Comparison of ENCODE assay signal across 11 cellular contexts in genomic region chr17:46764709-46765401, GRCh38. TPM values are rescaled to one million over a fixed set of nuclear protein-coding genes. Genes with fewer than 3 reads are reported as not detected.
DNase-seq lines count a peak whose midpoint lies in the region; ATAC-seq, FAIRE-seq and TF ChIP-seq lines count a peak whose summit lies in the region.
"Had no signal": no experiment of that assay in that cellular context is flagged by ENCODE, and none has a peak within 500 bp of the region (broad histone marks: within the 10 kb centered on the region; RNA-seq: fewer than 3 reads in every experiment).

No MANE protein-coding gene starts in this region.

- ATAC-seq in Right ventricle myocardium superior (ENCODE audit: poor library complexity) (peak; percentile 89), GM18868 (IDR thresholded peaks at IDR 0.05; ENCODE audit: unreplicated experiment) (no peak)

- H3K27me3 ChIP-seq in skeletal muscle satellite cell (ENCODE audit: control insufficient read depth, insufficient read depth, low read length): no peaks in the 10 kb centered on the region
- H3K27me3 ChIP-seq: cardiac muscle cell had no signal

- peak; percentile 94 for DNase-seq in H54 (ENCODE audit: insufficient read length, low spot score)
- DNase-seq in T1000 (lab: John Stamatoyannopoulos, UW): peak; percentile 88
- peak; percentile 84 for DNase-seq in Right ventricle myocardium superior
- no peak for DNase-seq in SIG-M5 (lab: John Stamatoyannopoulos, UW)
- no peak for DNase-seq in activated CD4-positive, alpha-beta T cell treated with anti-CD3 and anti-CD28 coated beads for 1 hour
- DNase-seq in NCI-H2171 (lab: John Stamatoyannopoulos, UW): no peak
- DNase-seq: activated CD4-positive, alpha-beta T cell treated with anti-CD3 and anti-CD28 coated beads, Interleukin-2, amount 50 U/mL, for 1 hour; NCI-H526 treated with DMSO at 0.1 percent for 48 hours had no signal

- no peak overlapping the region for H3K9ac ChIP-seq in skeletal muscle satellite cell (ENCODE audit: low read depth, low read length)

- TF ChIP-seq POLR2A in H54 (IDR thresholded peaks at IDR 0.05; ENCODE audit: low read depth, low read length): peak; percentile 18; the same call in 1 of the 2 replicates

- H3K4me2 ChIP-seq in skeletal muscle satellite cell (ENCODE audit: low read length): peak overlapping the region; percentile 40

- no peak overlapping the region for H3K4me3 ChIP-seq in skeletal muscle satellite cell (ENCODE audit: low read length)
- H3K4me3 ChIP-seq: cardiac muscle cell had no signal

- FAIRE-seq in H54 (lab: Jason Lieb, UNC): peak; percentile 88

- H3K4me1 ChIP-seq in skeletal muscle satellite cell (ENCODE audit: control insufficient read depth, insufficient read depth, low read length): peaks cover 22% of the 10 kb centered on the region

- intact Hi-C loops in Right ventricle myocardium superior (cut with DNase I): no loop called here

- H3K36me3 ChIP-seq in skeletal muscle satellite cell (ENCODE audit: insufficient read depth, low read length): no peaks in the 10 kb centered on the region
- H3K36me3 ChIP-seq: cardiac muscle cell had no signal

- no peaks in the 10 kb centered on the region for H3K9me3 ChIP-seq in skeletal muscle satellite cell (replicated peaks; ENCODE audit: low read length)

RNA-seq across cellular contexts. Expression of gene WNT3, which starts 53.6 kb away (rescaled TPM):
- 0.91 TPM for total RNA-seq in Right ventricle myocardium superior
- total RNA-seq in skeletal muscle satellite cell (2012; rRNA removed): under 0.01 and 0.25 TPM in 2 replicates

Comparison
In these comparisons a context has a peak if more than half of its experiments do, and no peak if none do; other contexts are left out.
1. DNase-seq: peak in H54 (single experiment), T1000 (single experiment) and Right ventricle myocardium superior (single experiment); none in SIG-M5 (single experiment), activated CD4-positive, alpha-beta T cell treated with anti-CD3 and anti-CD28 coated beads for 1 hour (single experiment) and NCI-H2171 (single experiment).